Comparison of ENCODE assay signal across 8 cellular contexts in the genomic region with DNA sequence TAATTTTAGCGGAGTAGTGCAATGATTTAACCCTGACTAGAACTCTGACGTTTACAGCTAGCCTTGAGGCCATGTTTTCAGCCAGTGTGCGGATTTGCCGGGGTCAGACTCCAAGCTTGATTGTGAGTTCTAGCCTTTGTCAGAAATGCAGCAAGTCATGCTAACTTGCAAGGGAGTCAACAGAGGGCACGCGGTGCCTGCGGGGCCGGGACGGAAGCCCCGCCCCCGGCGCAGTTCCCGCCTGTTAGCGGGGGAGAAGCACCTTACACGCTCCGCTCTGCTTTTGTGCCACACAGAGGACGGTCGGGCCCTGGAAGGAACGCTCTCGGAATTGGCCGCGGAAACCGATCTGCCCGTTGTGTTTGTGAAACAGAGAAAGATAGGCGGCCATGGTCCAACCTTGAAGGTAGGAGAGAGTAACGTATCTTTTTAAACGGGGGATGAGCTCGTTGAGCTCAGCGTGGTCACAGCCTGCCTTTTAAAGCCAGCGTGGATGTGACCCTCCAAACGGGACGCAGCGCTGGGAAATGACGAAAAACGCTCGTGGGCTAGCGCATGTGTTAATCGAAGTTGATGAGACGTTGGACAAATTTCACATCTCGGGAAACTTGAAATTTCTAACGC. TPM values are rescaled to one million over a fixed set of nuclear protein-coding genes. Genes with fewer than 3 reads are reported as not detected.
DNase-seq lines count a peak whose midpoint lies in the region; ATAC-seq and TF ChIP-seq lines count a peak whose summit lies in the region.

No MANE protein-coding gene starts in this region.

- POLR2A ChIA-PET in OCI-LY7 (lab: Charles Lee) = interaction anchor here (0.5 to 5.8 kb wide), 16 partner anchors 10 to 715 kb away, joined by 3 to 72 read pairs (median 4); partner anchors contain the start of genes EID3, NFYB and TDG

- intact Hi-C loops in OCI-LY7 (cut with micrococcal nuclease; ENCODE audit: unreplicated experiment) = loop anchor here (1.0 to 5.0 kb wide), 6 partner anchors 88 to 819 kb away; partner anchors contain the start of genes CHST11, NFYB, SLC41A2 and WASHC4

- H3K4me1 Mint-ChIP-seq in IgD-negative memory B cell = peaks cover 16 to 29% (median 22%) of the 10 kb centered on the region in 3 donors

- peak overlapping the region; percentile 95 for H3K27ac ChIP-seq in OCI-LY7 (ENCODE audit: low read depth, low read length, poor library complexity, severe bottlenecking)
- peak overlapping the region; percentile 93 to 98 for H3K27ac ChIP-seq in mucosa of rectum (ENCODE audit: low read depth in 2 of 2, low read length in 2 of 2)

- TF ChIP-seq POLR2A in erythroblast (IDR thresholded peaks at IDR 0.05; ENCODE audit: low read length) = peak; percentile 86

- no peaks in the 10 kb centered on the region for H3K27me3 ChIP-seq in mucosa of rectum (ENCODE audit: control insufficient read depth in 2 of 2, insufficient read depth in 2 of 2, low read length in 2 of 2)

- H3K9me3 Mint-ChIP-seq in IgD-negative memory B cell = no peaks in the 10 kb centered on the region

- no TSS peak for BruUV-seq in OCI-LY7 (replicated peaks; lab: Mats Ljungman, UMichigan)

- H3K4me3 Mint-ChIP-seq in IgD-negative memory B cell = peak overlapping the region; percentile 98 to 100 (median 99)

- TF ChIP-seq CTCF in OCI-LY7 (conservative IDR thresholded peaks at IDR 0.05; ENCODE audit: low read length) = peak; percentile 21; the same call in 1 of the 2 replicates

- H3K4me3 ChIP-seq in OCI-LY7 (ENCODE audit: low read depth, low read length, poor library complexity, severe bottlenecking) = peak overlapping the region; percentile 99
- H3K4me3 ChIP-seq in mucosa of rectum (ENCODE audit: low read length in 2 of 2) = peak overlapping the region; percentile 92 to 96

- H3K9me3 ChIP-seq in OCI-LY7 (ENCODE audit: low read length) = no peaks in the 10 kb centered on the region
- H3K9me3 ChIP-seq in mucosa of rectum (ENCODE audit: control insufficient read depth in 2 of 2, low read length in 2 of 2) = no peaks in the 10 kb centered on the region

- peaks cover 27% of the 10 kb centered on the region for H3K4me1 ChIP-seq in OCI-LY7 (ENCODE audit: insufficient read depth, low read length, poor library complexity, severe bottlenecking)
- H3K4me1 ChIP-seq in mucosa of rectum (ENCODE audit: control insufficient read depth in 2 of 2, insufficient read depth in 2 of 2, low read length in 2 of 2) = peaks cover 20 to 29% of the 10 kb centered on the region in 2 donors

- H4K20me1 ChIP-seq in OCI-LY7 (ENCODE audit: insufficient read depth, low read length) = peaks cover 25% of the 10 kb centered on the region

- peak; percentile 91 for DNase-seq in D341Med (ENCODE audit: low spot score)
- DNase-seq in OCI-LY7 (ENCODE audit: low spot score) = peak; percentile 94
- peak; percentile 85 for DNase-seq in activated T-cell treated with anti-CD3 and anti-CD28 coated beads for 48 hours (ENCODE audit: low read depth)
- DNase-seq in erythroblast (lab: John Stamatoyannopoulos, UW) = peak; percentile 94
- peak; percentile 60 to 64 for DNase-seq in stimulated activated CD8-positive, alpha-beta memory T cell treated with anti-CD3 and anti-CD28 coated beads, Interleukin-7, amount 100 ng/mL, for 1 hour (ENCODE audit: low read depth in 2 of 2)

- H3K79me2 ChIP-seq in OCI-LY7 (ENCODE audit: insufficient read depth, low read depth, low read length) = peaks cover 67% of the 10 kb centered on the region

- peak; percentile 50 for ATAC-seq in GM21528 (IDR thresholded peaks at IDR 0.05; ENCODE audit: low FRiP score, unreplicated experiment)

- no peaks in the 10 kb centered on the region for H3K27me3 Mint-ChIP-seq in IgD-negative memory B cell

- H3K36me3 Mint-ChIP-seq in IgD-negative memory B cell = no peaks in the 10 kb centered on the region

- H3K36me3 ChIP-seq in OCI-LY7 (ENCODE audit: insufficient read depth, low read length) (peaks cover 49% of the 10 kb centered on the region), mucosa of rectum (ENCODE audit: control insufficient read depth in 2 of 2, insufficient read depth in 2 of 2, low read length in 2 of 2) (peaks cover 6 to 9% of the 10 kb centered on the region in 2 donors)

- peak overlapping the region; percentile 77 to 83 for H3K9ac ChIP-seq in mucosa of rectum (ENCODE audit: low read depth in 1 of 2, low read length in 2 of 2)

- H3K27ac Mint-ChIP-seq in IgD-negative memory B cell = peak overlapping the region; percentile 50 to 97 (median 95)

- H3K9me2 ChIP-seq in OCI-LY7 (ENCODE audit: insufficient read depth, low read length) = no peaks in the 10 kb centered on the region

- CTCF ChIA-PET in OCI-LY7 (lab: Charles Lee; ENCODE audit: unreplicated experiment) = interaction anchor here (0.7 to 1.8 kb wide), 3 partner anchors 13 to 150 kb away, joined by 3 to 4 read pairs (median 3); no protein-coding TSS in a partner anchor

- H2AFZ ChIP-seq in OCI-LY7 (ENCODE audit: low read length) = no peak overlapping the region

- peak overlapping the region; percentile 100 for H3K4me2 ChIP-seq in OCI-LY7 (ENCODE audit: low read length)

RNA-seq across cellular contexts. Expression of gene EID3, which starts 14.8 kb away (rescaled TPM):
- 4.9 TPM for polyA plus RNA-seq in IgD-negative memory B cell
- total RNA-seq in OCI-LY7 (2014; rRNA removed; shearing (Covaris generic)) = 7.2 and 8.2 TPM in 2 replicates
- 5.1 and 5.5 TPM in 2 replicates for total RNA-seq in OCI-LY7 (2022)

Comparison
In these comparisons a context has a peak if more than half of its experiments do, and no peak if none do; other contexts are left out.
1. Peak in every context shown above with its lines: DNase-seq, ATAC-seq, H3K4me3 ChIP-seq and H3K27ac ChIP-seq.